22 cellular contexts compared by ENCODE assay signal in the genomic region with DNA sequence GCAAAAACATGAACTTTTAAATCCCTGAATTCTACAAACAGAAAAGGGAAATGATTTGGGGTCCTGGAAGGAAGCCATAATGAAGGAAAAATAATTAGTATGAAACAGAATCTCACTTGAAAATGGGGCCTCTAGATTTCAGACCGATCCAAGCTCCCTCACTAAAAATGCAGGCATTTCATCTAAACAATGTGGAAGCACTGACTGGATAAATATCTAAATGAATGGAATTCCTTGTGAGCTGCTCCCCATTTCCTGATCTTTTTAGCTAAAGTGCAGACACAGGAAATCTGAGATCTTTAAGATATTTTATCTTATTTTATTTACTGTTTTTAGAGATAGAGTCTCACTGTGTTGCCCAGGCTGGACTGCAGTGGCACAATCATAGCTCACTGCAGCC.
DNase-seq lines count a peak whose midpoint lies in the region; ATAC-seq and TF ChIP-seq lines count a peak whose summit lies in the region.
"Had no signal": no experiment of that assay in that cellular context is flagged by ENCODE, and none has a peak within 500 bp of the region (broad histone marks: within the 10 kb centered on the region; RNA-seq: fewer than 3 reads in every experiment).

No MANE protein-coding gene starts in this region.

- H3K79me2 ChIP-seq in H9 (ENCODE audit: insufficient read depth, low read length) = no peaks in the 10 kb centered on the region

- no peak overlapping the region for H2BK5ac ChIP-seq in H9 (ENCODE audit: insufficient read length, low read length)
- no peak overlapping the region for H2BK5ac ChIP-seq in neuronal stem cell (ENCODE audit: low read length)

- H3K36me3 Mint-ChIP-seq in H9 (ENCODE audit: insufficient read depth in 1 of 3, low read depth in 3 of 3) (no peaks in the 10 kb centered on the region), WTC11 (no peaks in the 10 kb centered on the region; the same call in 1 of the 2 replicates)
- H3K36me3 Mint-ChIP-seq in stimulated activated naive B cell treated with anti-CD40 and anti-IgM and Interleukin-4, amounts not matched to agents 10 μg/mL and 1 μg/mL and 100 μg/mL, for 72 hours = no peaks in the 10 kb centered on the region
- H3K36me3 Mint-ChIP-seq: CD4-positive, alpha-beta memory T cell had no signal

- no peaks in the 10 kb centered on the region for H3K4me1 ChIP-seq in H9 (ENCODE audit: insufficient read depth, low read length)
- peaks cover 44% of the 10 kb centered on the region for H3K4me1 ChIP-seq in iPS-18a (ENCODE audit: control insufficient read depth, low read depth, low read length)
- H3K4me1 ChIP-seq in neuronal stem cell (ENCODE audit: control insufficient read depth in 2 of 2, insufficient read depth in 1 of 2, low read depth in 1 of 2, low read length in 2 of 2) = peaks cover 10 to 16% of the 10 kb centered on the region in 2 donors
- H3K4me1 ChIP-seq: A549, HAP-1 had no signal

- no peaks in the 10 kb centered on the region for H3K79me1 ChIP-seq in H9 (ENCODE audit: insufficient read depth, low read depth, low read length, poor library complexity, severe bottlenecking)
- no peaks in the 10 kb centered on the region for H3K79me1 ChIP-seq in neuronal stem cell (ENCODE audit: low read depth, low read length)

- POLR2A ChIA-PET in WTC11 (lab: Charles Lee) = no interaction called here

- no peak overlapping the region for H2BK20ac ChIP-seq in H9 (ENCODE audit: low read depth, low read length, poor library complexity, severe bottlenecking)

- no CpG with 5 or more reads among the region's 1 CpG for WGBS in H9 (ENCODE audit: extremely low coverage, insufficient read length, low lambda C conversion rate)
- no CpG with 5 or more reads among the region's 1 CpG for WGBS in neuronal stem cell (ENCODE audit: extremely low coverage in 2 of 2, insufficient read length in 2 of 2, insufficient replicate concordance in 1 of 2), 2 donors

- no peak overlapping the region for H3K14ac ChIP-seq in H9 (ENCODE audit: insufficient read depth, low read length)
- no peak overlapping the region for H3K14ac ChIP-seq in neuronal stem cell (ENCODE audit: low read length)

- H3K23me2 ChIP-seq in H9 (ENCODE audit: insufficient read length, low read depth, low read length, poor library complexity, severe bottlenecking) = no peaks in the 10 kb centered on the region

- H4K91ac ChIP-seq in H9 (ENCODE audit: insufficient read length, low read depth, low read length) (no peak overlapping the region), neuronal stem cell (ENCODE audit: low read depth, low read length, poor library complexity) (no peak overlapping the region)

- no peaks in the 10 kb centered on the region; a peak in 2 of 5 replicates for H3K9me3 Mint-ChIP-seq in H9
- H3K9me3 Mint-ChIP-seq in WTC11 = no peaks in the 10 kb centered on the region
- peaks cover 0 to 6% of the 10 kb centered on the region in 2 donors for H3K9me3 Mint-ChIP-seq in stimulated activated naive B cell treated with anti-CD40 and anti-IgM and Interleukin-4, amounts not matched to agents 10 μg/mL and 1 μg/mL and 100 μg/mL, for 72 hours

- no peak for TF ChIP-seq CTCF in H9 (conservative IDR thresholded peaks at IDR 0.05)
- TF ChIP-seq CTCF in WTC11 (IDR thresholded peaks at IDR 0.05) = no peak

- H3K4me2 ChIP-seq in H9 (ENCODE audit: insufficient read depth, insufficient read length, low read length) (peak overlapping the region; percentile 37), neuronal stem cell (ENCODE audit: insufficient read depth, low read length, poor library complexity, severe bottlenecking) (no peak overlapping the region)
- H3K4me2 ChIP-seq: A549, KMS-11 had no signal

- H3K4me3 Mint-ChIP-seq in H9 = peak overlapping the region in 1 of 2 experiments; percentile 43; a peak in 3 of 5 replicates
- peak overlapping the region; percentile 38; the same call in 1 of the 2 replicates for H3K4me3 Mint-ChIP-seq in WTC11
- H3K4me3 Mint-ChIP-seq in stimulated activated naive B cell treated with anti-CD40 and anti-IgM and Interleukin-4, amounts not matched to agents 10 μg/mL and 1 μg/mL and 100 μg/mL, for 72 hours = no peak overlapping the region
- H3K4me3 Mint-ChIP-seq: CD4-positive, alpha-beta memory T cell; IgD-negative memory B cell had no signal

- DNase-seq in H9 = no peak
- DNase-seq in WTC11 (ENCODE audit: low spot score) = no peak
- DNase-seq in neuronal stem cell (ENCODE audit: low spot score) = no peak
- DNase-seq in RPMI8226 = no peak
- DNase-seq in stimulated activated naive B cell treated with anti-CD40 and anti-IgM and Interleukin-4, amounts not matched to agents 10 μg/mL and 1 μg/mL and 100 μg/mL, for 72 hours = no peak
- DNase-seq: C1 segment of cervical spinal cord; CD4-positive, alpha-beta memory T cell; COR-L47; GF-D8; MM.1S; NCI-H2029; NCI-H446; NCI-H524 treated with DMSO at 0.1 percent for 48 hours; NCI-H82; SHP77 treated with DMSO at 0.1 percent for 48 hours had no signal

- H3K27ac Mint-ChIP-seq in H9 = peak overlapping the region in 2 of 3 experiments; percentile 36 to 44; a peak in 1 of 7 replicates
- H3K27ac Mint-ChIP-seq in WTC11 = no peak overlapping the region
- no peak overlapping the region for H3K27ac Mint-ChIP-seq in stimulated activated naive B cell treated with anti-CD40 and anti-IgM and Interleukin-4, amounts not matched to agents 10 μg/mL and 1 μg/mL and 100 μg/mL, for 72 hours
- H3K27ac Mint-ChIP-seq: CD4-positive, alpha-beta memory T cell; IgD-negative memory B cell had no signal

- H3K4me1 Mint-ChIP-seq in H9 = peaks cover 39 to 51% of the 10 kb centered on the region in 2 experiments
- peaks cover 55% of the 10 kb centered on the region for H3K4me1 Mint-ChIP-seq in WTC11
- H3K4me1 Mint-ChIP-seq in stimulated activated naive B cell treated with anti-CD40 and anti-IgM and Interleukin-4, amounts not matched to agents 10 μg/mL and 1 μg/mL and 100 μg/mL, for 72 hours = no peaks in the 10 kb centered on the region
- H3K4me1 Mint-ChIP-seq: CD4-positive, alpha-beta memory T cell had no signal

- H4K5ac ChIP-seq in H9 (ENCODE audit: insufficient read length, low read depth, low read length) = no peak overlapping the region

- H3K18ac ChIP-seq in H9 (ENCODE audit: insufficient read length, low read depth, low read length) = no peak overlapping the region
- no peak overlapping the region for H3K18ac ChIP-seq in neuronal stem cell (ENCODE audit: low read length)

- H2AFZ ChIP-seq in H9 (ENCODE audit: low read length) (no peak overlapping the region), neuronal stem cell (ENCODE audit: low read length) (peak overlapping the region; percentile 34)

- no peak overlapping the region for H2BK15ac ChIP-seq in H9 (ENCODE audit: low read depth, low read length)
- no peak overlapping the region for H2BK15ac ChIP-seq in neuronal stem cell (ENCODE audit: low read length)

- H3K36me3 ChIP-seq in iPS-18a (ENCODE audit: control insufficient read depth, low read depth, low read length) (no peaks in the 10 kb centered on the region), neuronal stem cell (replicated peaks in 1 of 2; ENCODE audit: control insufficient read depth in 2 of 2, insufficient read depth in 2 of 2, low read length in 2 of 2) (no peaks in the 10 kb centered on the region)
- H3K36me3 ChIP-seq: HAP-1 had no signal

- no peaks in the 10 kb centered on the region for H3K9me3 ChIP-seq in H9 (ENCODE audit: control insufficient read depth, low read depth, low read length)
- no peaks in the 10 kb centered on the region for H3K9me3 ChIP-seq in iPS-18a (ENCODE audit: control insufficient read depth, low read depth, low read length)
- peaks cover 0 to 3% of the 10 kb centered on the region in 2 donors for H3K9me3 ChIP-seq in neuronal stem cell (replicated peaks in 1 of 2; ENCODE audit: control insufficient read depth in 2 of 2, insufficient read depth in 1 of 2, low read depth in 1 of 2, low read length in 2 of 2)
- H3K9me3 ChIP-seq: A549, HAP-1 had no signal

- H3K56ac ChIP-seq in H9 (ENCODE audit: insufficient read length, low read depth, low read length) = no peak overlapping the region

- H4K8ac ChIP-seq in H9 (replicated peaks; ENCODE audit: insufficient read length, low read depth, low read length) (no peak overlapping the region), neuronal stem cell (ENCODE audit: low read depth, low read length) (no peak overlapping the region)

- H3K4me3 ChIP-seq in iPS-18a (ENCODE audit: low read length) (peak overlapping the region; percentile 7), neuronal stem cell (ENCODE audit: low read length in 2 of 2) (no peak overlapping the region)
- H3K4me3 ChIP-seq: A549, HAP-1 had no signal

- H3T11ph ChIP-seq in H9 (ENCODE audit: low read length) = no peak overlapping the region

- H2BK120ac ChIP-seq in H9 (ENCODE audit: low read depth, low read length, poor library complexity, severe bottlenecking) (no peak overlapping the region), neuronal stem cell (ENCODE audit: low read depth, low read length) (no peak overlapping the region)

- H3K27me3 ChIP-seq in H9 (ENCODE audit: insufficient read depth, low read length) = peaks cover 60% of the 10 kb centered on the region
- H3K27me3 ChIP-seq in iPS-18a (ENCODE audit: control insufficient read depth, insufficient read depth, low read length) = peaks cover 86% of the 10 kb centered on the region
- H3K27me3 ChIP-seq in neuronal stem cell (ENCODE audit: control insufficient read depth in 3 of 3, insufficient read depth in 3 of 3, low read depth in 1 of 3, low read length in 3 of 3) = no peaks in the 10 kb centered on the region

- H3K27me3 Mint-ChIP-seq in H9 (ENCODE audit: low read depth) (peaks cover 97% of the 10 kb centered on the region), WTC11 (ENCODE audit: low read depth) (peaks cover 99% of the 10 kb centered on the region)
- no peaks in the 10 kb centered on the region for H3K27me3 Mint-ChIP-seq in stimulated activated naive B cell treated with anti-CD40 and anti-IgM and Interleukin-4, amounts not matched to agents 10 μg/mL and 1 μg/mL and 100 μg/mL, for 72 hours
- H3K27me3 Mint-ChIP-seq: CD4-positive, alpha-beta memory T cell; IgD-negative memory B cell had no signal

- H4K20me1 ChIP-seq in H9 (ENCODE audit: control insufficient read depth, insufficient read depth, insufficient read length) = no peaks in the 10 kb centered on the region

- CTCF ChIA-PET in WTC11 (lab: Charles Lee) = interaction anchor here (1.2 to 1.4 kb wide), 2 partner anchors 11 to 91 kb away, joined by 5 to 7 read pairs; no protein-coding TSS in a partner anchor

- H2BK12ac ChIP-seq in H9 (ENCODE audit: insufficient read length, low read depth, low read length) = no peak overlapping the region
- no peak overlapping the region for H2BK12ac ChIP-seq in neuronal stem cell (ENCODE audit: low read length)

- ATAC-seq in WTC11 (peak; percentile 27), HG02981 (IDR thresholded peaks at IDR 0.05; ENCODE audit: unreplicated experiment) (no peak)
- ATAC-seq in stimulated activated naive B cell treated with anti-CD40 and anti-IgM and Interleukin-4, amounts not matched to agents 10 μg/mL and 1 μg/mL and 100 μg/mL, for 72 hours (replicated peaks) = no peak
- ATAC-seq: A549, Panc1 had no signal

- H3K4ac ChIP-seq in H9 (ENCODE audit: low read depth, low read length) (no peak overlapping the region), neuronal stem cell (ENCODE audit: low read length) (no peak overlapping the region)

- H3K9ac ChIP-seq in H9 (ENCODE audit: extremely low read depth, insufficient read length, low read length) (no peak overlapping the region), iPS-18a (ENCODE audit: low read length) (no peak overlapping the region), neuronal stem cell (ENCODE audit: low read depth, low read length, poor library complexity) (no peak overlapping the region)
- H3K9ac ChIP-seq: KMS-11 had no signal

- H3K23ac ChIP-seq in H9 (ENCODE audit: insufficient read length, low read depth, low read length) = no peak overlapping the region
- H3K23ac ChIP-seq in neuronal stem cell (ENCODE audit: low read depth, low read length, poor library complexity) = no peak overlapping the region

- H2AK5ac ChIP-seq in H9 (ENCODE audit: insufficient read length, low read length) = no peak overlapping the region
- H2AK5ac ChIP-seq in neuronal stem cell (ENCODE audit: low read depth, low read length) = no peak overlapping the region

- H3K27ac ChIP-seq in H9 (ENCODE audit: insufficient read length, low read depth, low read length) = no peak overlapping the region
- no peak overlapping the region for H3K27ac ChIP-seq in iPS-18a (ENCODE audit: low read length)
- no peak overlapping the region for H3K27ac ChIP-seq in neuronal stem cell (replicated peaks; ENCODE audit: low read length)
- H3K27ac ChIP-seq: A549, KMS-11 had no signal

Comparison
In these comparisons a context has a peak if more than half of its experiments do, and no peak if none do; other contexts are left out.
1. H3K27ac Mint-ChIP-seq: peak in H9 (2 of 3); none in WTC11 (single experiment) and stimulated activated naive B cell treated with anti-CD40 and anti-IgM and Interleukin-4, amounts not matched to agents 10 μg/mL and 1 μg/mL and 100 μg/mL, for 72 hours (single experiment).